8 cellular contexts compared by ENCODE assay signal in the genomic region with DNA sequence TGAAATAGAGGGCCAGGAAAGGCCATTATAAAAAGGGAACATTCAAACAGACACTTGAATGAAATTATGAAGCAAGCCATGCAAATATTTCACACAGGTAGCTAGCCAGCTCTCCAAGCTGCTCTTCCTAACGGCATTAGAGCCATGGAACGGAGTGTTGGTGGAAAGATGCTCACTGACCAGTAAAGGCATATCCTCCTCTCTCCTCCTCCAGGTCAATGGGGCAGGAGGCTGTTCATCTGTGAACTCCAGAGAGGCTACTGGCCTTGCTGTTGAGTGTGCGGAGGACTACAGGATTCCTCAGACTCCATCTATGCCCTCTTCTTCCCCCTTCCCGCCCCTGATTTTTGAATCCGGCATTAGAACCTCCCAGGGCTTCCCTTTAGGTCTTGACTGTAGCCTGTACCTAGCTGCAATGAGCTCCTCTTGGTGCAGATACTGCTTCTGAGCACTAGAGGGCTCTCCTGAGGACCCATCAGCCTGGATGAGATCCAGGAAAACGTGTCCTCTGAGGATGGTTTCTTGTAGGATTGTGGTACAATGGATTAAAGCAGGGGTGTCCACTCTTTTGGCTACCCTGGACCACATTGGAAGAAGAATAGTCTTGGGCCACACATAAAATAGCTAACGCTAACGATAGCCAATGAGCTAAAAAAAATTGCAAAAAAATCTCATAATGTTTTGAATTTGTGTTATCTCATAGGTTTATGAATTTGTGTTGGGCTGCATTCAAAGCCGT.
DNase-seq lines count a peak whose midpoint lies in the region; ATAC-seq and TF ChIP-seq lines count a peak whose summit lies in the region.

No MANE protein-coding gene starts in this region.

- peaks cover 3% of the 10 kb centered on the region for H3K4me1 Mint-ChIP-seq in activated naive CD4-positive, alpha-beta T cell treated with anti-CD3 and anti-CD28 coated beads, Interleukin-2, amount 10 ng/mL, durations not matched to agents 7 days and 5 days

- H3K4me3 Mint-ChIP-seq in activated naive CD4-positive, alpha-beta T cell treated with anti-CD3 and anti-CD28 coated beads, Interleukin-2, amount 10 ng/mL, durations not matched to agents 7 days and 5 days = no peak overlapping the region

- no peaks in the 10 kb centered on the region for H3K27me3 ChIP-seq in ovary

- in situ Hi-C loops in GM13976 (cut with MboI; ENCODE audit: low sequenced_read_pairs, unreplicated experiment) = no loop called here

- H3K4me1 ChIP-seq in ovary (ENCODE audit: insufficient read depth) = no peaks in the 10 kb centered on the region

- TF ChIP-seq CTCF in AG10803 (conservative IDR thresholded peaks at IDR 0.05; ENCODE audit: low read length) = peak; percentile 99
- peak; percentile 76 for TF ChIP-seq CTCF in GM13976 (IDR thresholded peaks at IDR 0.05; ENCODE audit: borderline replicate concordance, control extremely low read depth, extremely low read depth, insufficient read depth, missing control alignments)
- peak; percentile 34 to 54 (median 45) for TF ChIP-seq CTCF in ovary (IDR thresholded peaks at IDR 0.05)

- H3K4me3 ChIP-seq in AG10803 (ENCODE audit: low read length) = no peak overlapping the region
- no peak overlapping the region for H3K4me3 ChIP-seq in ovary

- peak; percentile 66 for DNase-seq in AG10803 (ENCODE audit: low read depth)
- DNase-seq in GM13976 (ENCODE audit: low spot score) = peak; percentile 69
- peak; percentile 23 to 72 for DNase-seq in NCI-H526 (lab: John Stamatoyannopoulos, UW)
- peak; percentile 48 for DNase-seq in activated naive CD4-positive, alpha-beta T cell treated with anti-CD3 and anti-CD28 coated beads, Interleukin-2, amount 10 ng/mL, durations not matched to agents 7 days and 5 days
- peak; percentile 72 for DNase-seq in glomerular visceral epithelial cell (ENCODE audit: extremely low spot score)
- peak; percentile 37 to 61 (median 46) for DNase-seq in ovary

- CTCF ChIA-PET in activated naive CD4-positive, alpha-beta T cell treated with anti-CD3 and anti-CD28 coated beads, Interleukin-2, amount 10 ng/mL, durations not matched to agents 7 days and 5 days (lab: Charles Lee) = interaction anchor here (0.6 to 4.2 kb wide), 53 partner anchors 8 to 902 kb away, joined by 3 to 60 read pairs (median 4); no protein-coding TSS in a partner anchor

- no peaks in the 10 kb centered on the region for H3K36me3 Mint-ChIP-seq in activated naive CD4-positive, alpha-beta T cell treated with anti-CD3 and anti-CD28 coated beads, Interleukin-2, amount 10 ng/mL, durations not matched to agents 7 days and 5 days

- H3K9me3 ChIP-seq in ovary = no peaks in the 10 kb centered on the region

- 25 to 28% (median 27%) methylated on average over 9 of the region's 9 CpGs for WGBS in ovary, 3 donors

- H3K27ac ChIP-seq in ovary = no peak overlapping the region

- ATAC-seq in HG03460 (IDR thresholded peaks at IDR 0.05; ENCODE audit: unreplicated experiment) (peak; percentile 75), GM21423 (IDR thresholded peaks at IDR 0.05; ENCODE audit: unreplicated experiment) (no peak)

- intact Hi-C loops in ovary (cut with DNase I) = loop anchor here (2.0 to 10.0 kb wide), 3 partner anchors 439 to 451 kb away; no protein-coding TSS in a partner anchor

- H3K27ac Mint-ChIP-seq in activated naive CD4-positive, alpha-beta T cell treated with anti-CD3 and anti-CD28 coated beads, Interleukin-2, amount 10 ng/mL, durations not matched to agents 7 days and 5 days = no peak overlapping the region

- H3K27me3 Mint-ChIP-seq in activated naive CD4-positive, alpha-beta T cell treated with anti-CD3 and anti-CD28 coated beads, Interleukin-2, amount 10 ng/mL, durations not matched to agents 7 days and 5 days = peaks cover 17% of the 10 kb centered on the region

- no peaks in the 10 kb centered on the region for H3K9me3 Mint-ChIP-seq in activated naive CD4-positive, alpha-beta T cell treated with anti-CD3 and anti-CD28 coated beads, Interleukin-2, amount 10 ng/mL, durations not matched to agents 7 days and 5 days

- no peak for TF ChIP-seq POLR2A in ovary (IDR thresholded peaks at IDR 0.05)

- no peaks in the 10 kb centered on the region for H3K36me3 ChIP-seq in ovary

- no peak for TF ChIP-seq EP300 in ovary (IDR thresholded peaks at IDR 0.05)

Comparison
In these comparisons a context has a peak if more than half of its experiments do, and no peak if none do; other contexts are left out.
1. CTCF ChIP-seq: peak in every context shown above with its lines; median percentile 99 in AG10803; 76 in GM13976; 45 in ovary.